21 cellular contexts compared by ENCODE assay signal in genomic region chr17:76517638-76518038, GRCh38. TPM values are rescaled to one million over a fixed set of nuclear protein-coding genes. Genes with fewer than 3 reads are reported as not detected.
DNase-seq lines count a peak whose midpoint lies in the region; ATAC-seq, FAIRE-seq and TF ChIP-seq lines count a peak whose summit lies in the region.
"Had no signal": no experiment of that assay in that cellular context is flagged by ENCODE, and none has a peak within 500 bp of the region (broad histone marks: within the 10 kb centered on the region; RNA-seq: fewer than 3 reads in every experiment).

No MANE protein-coding gene starts in this region.

- DNase-seq in activated T-cell treated with anti-CD3 and anti-CD28 coated beads, Interleukin-2, amount 50 U/mL, for 24 hours, result no peak
- no peak for DNase-seq in activated T-cell treated with anti-CD3 and anti-CD28 coated beads, Interleukin-2, amount 50 U/mL, for 4 hours
- DNase-seq in RCC 7860 (ENCODE audit: low spot score) (peak; percentile 28), glomerular visceral epithelial cell (ENCODE audit: extremely low spot score) (peak; percentile 56), retinal pigment epithelial cell (ENCODE audit: low read depth) (no peak), vagina (ENCODE audit: extremely low spot score in 2 of 2) (no peak), RPMI8226 (no peak), SKM-1 treated with dmso at 0.1 percent for 144 hours (lab: John Stamatoyannopoulos, UW; ENCODE audit: unreplicated experiment) (no peak)
- DNase-seq: activated B cell treated with CpG ODN at 0.5 μM for 24 hours; activated naive CD8-positive, alpha-beta T cell treated with anti-CD3 and anti-CD28 coated beads, Interleukin-2, amount 10 ng/mL, durations not matched to agents 7 days and 5 days; GF-D8; hippocampal formation; left colon; NCI-H1092 treated with DMSO at 0.1 percent for 48 hours; NCI-H526 treated with DMSO at 0.1 percent for 48 hours; psoas muscle; stimulated activated CD4-positive, alpha-beta T cell treated with anti-CD3 and anti-CD28 coated beads, Interleukin-15, amount 100 ng/mL, for 24 hours; stomach had no signal

- H3K27me3 Mint-ChIP-seq in activated T-cell treated with anti-CD3 and anti-CD28 coated beads, Interleukin-2, amount 50 U/mL, for 24 hours, result no peaks in the 10 kb centered on the region
- H3K27me3 Mint-ChIP-seq in activated T-cell treated with anti-CD3 and anti-CD28 coated beads, Interleukin-2, amount 50 U/mL, for 4 hours (ENCODE audit: low read depth), result no peaks in the 10 kb centered on the region

- no peaks in the 10 kb centered on the region for H3K36me3 ChIP-seq in vagina
- H3K36me3 ChIP-seq: stomach had no signal

- no peaks in the 10 kb centered on the region for H3K9me3 ChIP-seq in vagina
- H3K9me3 ChIP-seq: psoas muscle, stomach had no signal

- no peaks in the 10 kb centered on the region for H3K27me3 ChIP-seq in vagina

- H3K4me3 Mint-ChIP-seq in activated T-cell treated with anti-CD3 and anti-CD28 coated beads, Interleukin-2, amount 50 U/mL, for 24 hours, result no peak overlapping the region
- no peak overlapping the region for H3K4me3 Mint-ChIP-seq in activated T-cell treated with anti-CD3 and anti-CD28 coated beads, Interleukin-2, amount 50 U/mL, for 4 hours
- H3K4me3 Mint-ChIP-seq: activated B cell treated with CpG ODN at 0.5 μM for 24 hours; activated naive CD8-positive, alpha-beta T cell treated with anti-CD3 and anti-CD28 coated beads, Interleukin-2, amount 10 ng/mL, durations not matched to agents 7 days and 5 days; GM23338 had no signal

- TF ChIP-seq CTCF in retinal pigment epithelial cell (conservative IDR thresholded peaks at IDR 0.05; ENCODE audit: low read depth, low read length), result peak; percentile 38
- no peak for TF ChIP-seq CTCF in vagina (IDR thresholded peaks at IDR 0.05)

- no peak for ATAC-seq in activated T-cell treated with anti-CD3 and anti-CD28 coated beads, Interleukin-2, amount 50 U/mL, for 4 hours
- ATAC-seq: GM23338, left colon, psoas muscle had no signal

- FAIRE-seq in RCC 7860 (lab: Jason Lieb, UNC), result no peak
- FAIRE-seq: bronchial epithelial cell had no signal

- no peaks in the 10 kb centered on the region for H3K9me3 Mint-ChIP-seq in activated T-cell treated with anti-CD3 and anti-CD28 coated beads, Interleukin-2, amount 50 U/mL, for 24 hours
- H3K9me3 Mint-ChIP-seq in activated T-cell treated with anti-CD3 and anti-CD28 coated beads, Interleukin-2, amount 50 U/mL, for 4 hours, result no peaks in the 10 kb centered on the region
- H3K9me3 Mint-ChIP-seq: activated B cell treated with CpG ODN at 0.5 μM for 24 hours; activated naive CD8-positive, alpha-beta T cell treated with anti-CD3 and anti-CD28 coated beads, Interleukin-2, amount 10 ng/mL, durations not matched to agents 7 days and 5 days had no signal

- H3K4me1 ChIP-seq in vagina, result peaks cover 7% of the 10 kb centered on the region

- TF ChIP-seq POLR2A in vagina (IDR thresholded peaks at IDR 0.05), result no peak

- intact Hi-C loops in vagina (cut with DNase I), result no loop called here

- no peak overlapping the region for H3K27ac ChIP-seq in vagina
- H3K27ac ChIP-seq: psoas muscle, stomach had no signal

- H3K4me1 Mint-ChIP-seq in activated T-cell treated with anti-CD3 and anti-CD28 coated beads, Interleukin-2, amount 50 U/mL, for 24 hours (ENCODE audit: low read depth), result peaks cover 43% of the 10 kb centered on the region
- peaks cover 45% of the 10 kb centered on the region for H3K4me1 Mint-ChIP-seq in activated T-cell treated with anti-CD3 and anti-CD28 coated beads, Interleukin-2, amount 50 U/mL, for 4 hours (ENCODE audit: low read depth)

- no peaks in the 10 kb centered on the region for H3K36me3 Mint-ChIP-seq in activated T-cell treated with anti-CD3 and anti-CD28 coated beads, Interleukin-2, amount 50 U/mL, for 24 hours (ENCODE audit: low read depth)
- H3K36me3 Mint-ChIP-seq in activated T-cell treated with anti-CD3 and anti-CD28 coated beads, Interleukin-2, amount 50 U/mL, for 4 hours (ENCODE audit: insufficient read depth), result no peaks in the 10 kb centered on the region
- H3K36me3 Mint-ChIP-seq: activated naive CD8-positive, alpha-beta T cell treated with anti-CD3 and anti-CD28 coated beads, Interleukin-2, amount 10 ng/mL, durations not matched to agents 7 days and 5 days had no signal

- H3K4me3 ChIP-seq in retinal pigment epithelial cell (ENCODE audit: low read length) (no peak overlapping the region), vagina (no peak overlapping the region)
- H3K4me3 ChIP-seq: GM23338, psoas muscle, stomach had no signal

- peak overlapping the region; percentile 40 for H3K27ac Mint-ChIP-seq in activated T-cell treated with anti-CD3 and anti-CD28 coated beads, Interleukin-2, amount 50 U/mL, for 24 hours
- H3K27ac Mint-ChIP-seq: activated B cell treated with CpG ODN at 0.5 μM for 24 hours; activated naive CD8-positive, alpha-beta T cell treated with anti-CD3 and anti-CD28 coated beads, Interleukin-2, amount 10 ng/mL, durations not matched to agents 7 days and 5 days; GM23338 had no signal

RNA-seq across cellular contexts. Expression of gene RHBDF2, which starts 16.4 kb away (rescaled TPM):
- total RNA-seq in activated T-cell treated with anti-CD3 and anti-CD28 coated beads, Interleukin-2, amount 50 U/mL, for 4 hours, result 10 to 100 TPM; 29.5 to 37.0 (median 34.3) TPM
- 34.6 TPM for total RNA-seq in vagina

RNA-seq across cellular contexts. Expression of gene CYGB, which starts 19.9 kb away (rescaled TPM):
- total RNA-seq in activated T-cell treated with anti-CD3 and anti-CD28 coated beads, Interleukin-2, amount 50 U/mL, for 4 hours, result not detected
- 30.0 TPM for total RNA-seq in vagina

RNA-seq across cellular contexts. Expression of gene PRCD, which starts 22.2 kb away (rescaled TPM):
- total RNA-seq in activated T-cell treated with anti-CD3 and anti-CD28 coated beads, Interleukin-2, amount 50 U/mL, for 4 hours, result not detected
- 21.4 TPM for total RNA-seq in vagina
- total RNA-seq: bronchial epithelial cell had no signal

RNA-seq across cellular contexts. Expression of gene AANAT, which starts 50.2 kb away (rescaled TPM):
- not detected for total RNA-seq in activated T-cell treated with anti-CD3 and anti-CD28 coated beads, Interleukin-2, amount 50 U/mL, for 4 hours
- not detected for total RNA-seq in vagina
- total RNA-seq: activated naive CD8-positive, alpha-beta T cell treated with anti-CD3 and anti-CD28 coated beads, Interleukin-2, amount 10 ng/mL, durations not matched to agents 7 days and 5 days; bronchial epithelial cell; fibroblast of lung; left colon; psoas muscle; stomach had no signal

Comparison
In these comparisons a context has a peak if more than half of its experiments do, and no peak if none do; other contexts are left out.
1. DNase-seq: peak in RCC 7860 (single experiment) and glomerular visceral epithelial cell (single experiment); none in activated T-cell treated with anti-CD3 and anti-CD28 coated beads, Interleukin-2, amount 50 U/mL, for 24 hours (single experiment), activated T-cell treated with anti-CD3 and anti-CD28 coated beads, Interleukin-2, amount 50 U/mL, for 4 hours (single experiment), retinal pigment epithelial cell (single experiment), vagina (0 of 2), RPMI8226 (single experiment) and SKM-1 treated with dmso at 0.1 percent for 144 hours (single experiment).
2. RNA of gene CYGB, which starts 19.9 kb away (total RNA-seq): 30.0 TPM in vagina (single experiment); not detected in activated T-cell treated with anti-CD3 and anti-CD28 coated beads, Interleukin-2, amount 50 U/mL, for 4 hours; every median in the first group is over 10 times any median in the second.
3. RNA of gene PRCD, which starts 22.2 kb away (total RNA-seq): 21.4 TPM in vagina (single experiment); not detected in activated T-cell treated with anti-CD3 and anti-CD28 coated beads, Interleukin-2, amount 50 U/mL, for 4 hours; every median in the first group is over 10 times any median in the second.